In genomic region chr2:119308793-119309330, GRCh38 we compare ENCODE assay signal across 33 cellular contexts.
"Had no signal": no experiment of that assay in that cellular context is flagged by ENCODE, and none has a peak within 500 bp of the region (broad histone marks: within the 10 kb centered on the region; RNA-seq: fewer than 3 reads in every experiment).

No MANE protein-coding gene starts in this region.

- H3K9me3 ChIP-seq: SJCRH30 had no signal

- H3K4me3 ChIP-seq: SJCRH30, SK-N-MC had no signal

- H3K4me1 ChIP-seq: SJCRH30 had no signal

- H3K27ac ChIP-seq: KMS-11, SJCRH30, SK-N-MC, VCaP had no signal

- H3K27me3 ChIP-seq: SJCRH30 had no signal

- H3K9ac ChIP-seq: KMS-11 had no signal

- DNase-seq: activated B cell treated with CpG ODN at 0.5 μM for 24 hours; activated CD4-positive, alpha-beta memory T cell treated with anti-CD3 and anti-CD28 coated beads for 36 hours; activated CD4-positive, alpha-beta T cell treated with anti-CD3 and anti-CD28 coated beads for 4 hours; activated CD4-positive, alpha-beta T cell treated with anti-CD3 and anti-CD28 coated beads, Interleukin-2, amount 50 U/mL, for 1 hour; activated CD4-positive, CD25-positive, alpha-beta regulatory T cell treated with anti-CD3 and anti-CD28 coated beads, Interleukin-2, amount 50 U/mL, for 72 hours; activated CD8-positive, alpha-beta memory T cell treated with anti-CD3 and anti-CD28 coated beads, Interleukin-2, amount 10 ng/mL, durations not matched to agents 7 days and 5 days; activated CD8-positive, alpha-beta memory T cell treated with anti-CD3 and anti-CD28 coated beads, Interleukin-2, amount 50 U/mL, for 48 hours; activated effector memory CD4-positive, alpha-beta T cell treated with Interleukin-2 at 50 U/mL for 16 hours; activated naive CD4-positive, alpha-beta T cell treated with anti-CD3 and anti-CD28 coated beads, Interleukin-2, amount 10 ng/mL, durations not matched to agents 7 days and 5 days; activated naive CD8-positive, alpha-beta T cell treated with anti-CD3 and anti-CD28 coated beads, Interleukin-2, amount 50 U/mL, for 24 hours; activated T-cell treated with anti-CD3 and anti-CD28 coated beads, Interleukin-2, amount 50 U/mL, for 48 hours; anterior cingulate cortex; caudate nucleus; cerebellar nuclear complex; MM.1S; MV-4-11; NCI-H1092; NCI-H1436 treated with DMSO at 0.1 percent for 48 hours; NCI-H187 treated with DMSO at 0.1 percent for 48 hours; NCI-H2081; NCI-H2171 treated with DMSO at 0.1 percent for 48 hours; NCI-H2227 treated with DMSO at 0.1 percent for 48 hours; NCI-H446 treated with DMSO at 0.1 percent for 48 hours; NCI-H524; NCI-H774; OCI-M1; SHP77; T-helper 2 cell; T-helper 9 cell had no signal

- H3K36me3 ChIP-seq: SJCRH30 had no signal

- ATAC-seq: activated CD8-positive, alpha-beta memory T cell treated with anti-CD3 and anti-CD28 coated beads, Interleukin-2, amount 10 ng/mL, durations not matched to agents 7 days and 5 days; activated naive CD8-positive, alpha-beta T cell treated with anti-CD3 and anti-CD28 coated beads, Interleukin-2, amount 50 U/mL, for 24 hours had no signal
